ENCODE assay signal across 8 cellular contexts in the genomic region with DNA sequence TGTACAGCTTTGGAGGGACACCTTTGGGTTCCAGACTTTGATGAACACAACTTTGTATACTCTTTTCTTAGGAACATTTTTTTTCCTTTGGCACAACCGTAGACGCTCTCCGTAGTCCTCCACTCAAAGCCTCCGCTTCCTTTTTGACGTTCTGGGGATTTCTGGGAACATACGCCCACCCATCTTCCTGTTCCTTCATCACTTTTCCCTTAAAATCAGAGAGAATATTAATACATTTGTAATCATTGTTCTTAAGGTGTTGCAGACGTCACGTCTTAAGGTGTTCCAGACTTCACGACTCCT. TPM values are rescaled to one million over a fixed set of nuclear protein-coding genes. Genes with fewer than 3 reads are reported as not detected.
DNase-seq lines count a peak whose midpoint lies in the region; ATAC-seq and TF ChIP-seq lines count a peak whose summit lies in the region.

No MANE protein-coding gene starts in this region.

- H3K9me3 ChIP-seq in mesodermal cell (ENCODE audit: control insufficient read depth, low read length) (no peaks in the 10 kb centered on the region), vagina (no peaks in the 10 kb centered on the region)

- no peaks in the 10 kb centered on the region for H3K9me3 Mint-ChIP-seq in central memory CD8-positive, alpha-beta T cell

- H3K4me1 Mint-ChIP-seq in central memory CD8-positive, alpha-beta T cell = peaks cover 41% of the 10 kb centered on the region

- no peaks in the 10 kb centered on the region for H3K27me3 ChIP-seq in vagina

- peaks cover 6% of the 10 kb centered on the region for H3K4me1 ChIP-seq in mesodermal cell (ENCODE audit: control insufficient read depth, insufficient read depth, low read length, poor library complexity, severe bottlenecking)
- peaks cover 45% of the 10 kb centered on the region for H3K4me1 ChIP-seq in vagina

- peak; percentile 8 for ATAC-seq in Right ventricle myocardium superior (ENCODE audit: poor library complexity)
- no peak for ATAC-seq in left ventricle myocardium superior
- ATAC-seq in central memory CD8-positive, alpha-beta T cell (replicated peaks; ENCODE audit: extremely low read depth, poor library complexity, severe bottlenecking) = no peak
- no peak for ATAC-seq in HG03378 (IDR thresholded peaks at IDR 0.05; ENCODE audit: unreplicated experiment)

- H3K36me3 ChIP-seq in mesodermal cell (ENCODE audit: control insufficient read depth, insufficient read depth, low read length) = peaks cover 11% of the 10 kb centered on the region
- H3K36me3 ChIP-seq in vagina = no peaks in the 10 kb centered on the region

- 8 to 9% methylated on average over 3 to 5 of the region's 9 CpGs for WGBS in mesodermal cell (ENCODE audit: insufficient coverage in 2 of 2), 2 experiments

- H3K4me3 Mint-ChIP-seq in central memory CD8-positive, alpha-beta T cell = peak overlapping the region; percentile 95

- H3K27ac ChIP-seq in mesodermal cell (ENCODE audit: low read depth, low read length, severe bottlenecking) = peak overlapping the region; percentile 68
- peak overlapping the region; percentile 86 for H3K27ac ChIP-seq in vagina

- intact Hi-C loops in Right ventricle myocardium superior (cut with DNase I) (no loop called here), left ventricle myocardium superior (cut with micrococcal nuclease) (no loop called here), vagina (cut with DNase I) (no loop called here)

- peak overlapping the region; percentile 97 for H3K27ac Mint-ChIP-seq in central memory CD8-positive, alpha-beta T cell (ENCODE audit: low read depth)

- peaks cover 16% of the 10 kb centered on the region for H3K36me3 Mint-ChIP-seq in central memory CD8-positive, alpha-beta T cell (ENCODE audit: insufficient read depth)

- DNase-seq in Right ventricle myocardium superior = no peak
- no peak for DNase-seq in left ventricle myocardium superior
- DNase-seq in central memory CD8-positive, alpha-beta T cell (ENCODE audit: low spot score in 2 of 2) = no peak
- DNase-seq in vagina (ENCODE audit: extremely low spot score in 2 of 2) = no peak
- DNase-seq in AG08396 (ENCODE audit: low spot score) = no peak
- no peak for DNase-seq in AG08395 (ENCODE audit: low spot score)

- TF ChIP-seq POLR2A in vagina (IDR thresholded peaks at IDR 0.05) = no peak

- H3K4me3 ChIP-seq in mesodermal cell (ENCODE audit: extremely low read depth, insufficient read depth, low read length, poor library complexity, severe bottlenecking) = peak overlapping the region; percentile 82
- peak overlapping the region; percentile 70 to 99 for H3K4me3 ChIP-seq in vagina

- no peaks in the 10 kb centered on the region for H3K27me3 Mint-ChIP-seq in central memory CD8-positive, alpha-beta T cell

- no peak for TF ChIP-seq CTCF in vagina (IDR thresholded peaks at IDR 0.05)

RNA-seq across cellular contexts. Expression of a gene that starts 0.4 kb away (rescaled TPM):
- total RNA-seq in Right ventricle myocardium superior (44.9 TPM), left ventricle myocardium superior (47.8 TPM), vagina (62.6 TPM)
- polyA plus RNA-seq in mesodermal cell (2013, experiment 1 of 2) = 80.3 TPM
- polyA plus RNA-seq in mesodermal cell (2013, experiment 2 of 2) = 71.2 TPM

RNA-seq across cellular contexts. Expression of a gene that starts 39.3 kb away (rescaled TPM):
- 17.3 TPM for total RNA-seq in Right ventricle myocardium superior
- 20.4 TPM for total RNA-seq in left ventricle myocardium superior
- polyA plus RNA-seq in mesodermal cell (2013, experiment 1 of 2) = 9.4 TPM
- polyA plus RNA-seq in mesodermal cell (2013, experiment 2 of 2) = 12.2 TPM
- 18.7 TPM for total RNA-seq in vagina

RNA-seq across cellular contexts. Expression of a gene that starts 55.1 kb away (rescaled TPM):
- total RNA-seq in Right ventricle myocardium superior = not detected
- total RNA-seq in left ventricle myocardium superior = not detected
- polyA plus RNA-seq in mesodermal cell (2013, experiment 1 of 2) = not detected
- polyA plus RNA-seq in mesodermal cell (2013, experiment 2 of 2) = not detected
- total RNA-seq in vagina = not detected
